In genomic region chr18:76844742-76845477, GRCh38 we compare ENCODE assay signal across 2 cellular contexts.
TF ChIP-seq lines count a peak whose summit lies in the region.

No MANE protein-coding gene starts in this region.

TF ChIP-seq in GM12878, 131 proteins besides CTCF, POLR2A, EP300 and RAD21:
- TF ChIP-seq, protein P1, sequence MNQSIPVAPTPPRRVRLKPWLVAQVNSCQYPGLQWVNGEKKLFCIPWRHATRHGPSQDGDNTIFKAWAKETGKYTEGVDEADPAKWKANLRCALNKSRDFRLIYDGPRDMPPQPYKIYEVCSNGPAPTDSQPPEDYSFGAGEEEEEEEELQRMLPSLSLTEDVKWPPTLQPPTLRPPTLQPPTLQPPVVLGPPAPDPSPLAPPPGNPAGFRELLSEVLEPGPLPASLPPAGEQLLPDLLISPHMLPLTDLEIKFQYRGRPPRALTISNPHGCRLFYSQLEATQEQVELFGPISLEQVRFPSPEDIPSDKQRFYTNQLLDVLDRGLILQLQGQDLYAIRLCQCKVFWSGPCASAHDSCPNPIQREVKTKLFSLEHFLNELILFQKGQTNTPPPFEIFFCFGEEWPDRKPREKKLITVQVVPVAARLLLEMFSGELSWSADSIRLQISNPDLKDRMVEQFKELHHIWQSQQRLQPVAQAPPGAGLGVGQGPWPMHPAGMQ (IDR thresholded peaks at IDR 0.05; ENCODE audit: borderline replicate concordance): no peak
- TF ChIP-seq SMAD5 (IDR thresholded peaks at IDR 0.05; ENCODE audit: low read depth) (no peak), MEF2A (IDR thresholded peaks at IDR 0.05; ENCODE audit: insufficient read depth, low read depth, low read length) (no peak), CEBPB (IDR thresholded peaks at IDR 0.05; ENCODE audit: borderline replicate concordance in 1 of 2, low read depth in 2 of 2, low read length in 2 of 2) (no peak), SREBF1 (IDR thresholded peaks at IDR 0.05; ENCODE audit: low read length) (no peak), ASH2L (IDR thresholded peaks at IDR 0.05; ENCODE audit: borderline replicate concordance, low read depth) (no peak), PML (IDR thresholded peaks at IDR 0.05; ENCODE audit: low read length) (no peak), POLR2AphosphoS5 (IDR thresholded peaks at IDR 0.05; ENCODE audit: low read length) (no peak), BHLHE40 (IDR thresholded peaks at IDR 0.05; ENCODE audit: borderline replicate concordance in 1 of 2, low read depth in 2 of 2, low read length in 1 of 2) (no peak), SP1 (IDR thresholded peaks at IDR 0.05; ENCODE audit: low read depth, low read length) (no peak), ZZZ3 (IDR thresholded peaks at IDR 0.05; ENCODE audit: control insufficient read depth, insufficient read length, low read depth) (no peak), ATF7 (IDR thresholded peaks at IDR 0.05; ENCODE audit: low read depth) (no peak), SREBF2 (IDR thresholded peaks at IDR 0.05; ENCODE audit: low read length) (no peak), PAX5 (IDR thresholded peaks at IDR 0.05; ENCODE audit: borderline replicate concordance, low read depth, low read length) (no peak), CHD4 (IDR thresholded peaks at IDR 0.05) (no peak)
- TF ChIP-seq, protein P2, sequence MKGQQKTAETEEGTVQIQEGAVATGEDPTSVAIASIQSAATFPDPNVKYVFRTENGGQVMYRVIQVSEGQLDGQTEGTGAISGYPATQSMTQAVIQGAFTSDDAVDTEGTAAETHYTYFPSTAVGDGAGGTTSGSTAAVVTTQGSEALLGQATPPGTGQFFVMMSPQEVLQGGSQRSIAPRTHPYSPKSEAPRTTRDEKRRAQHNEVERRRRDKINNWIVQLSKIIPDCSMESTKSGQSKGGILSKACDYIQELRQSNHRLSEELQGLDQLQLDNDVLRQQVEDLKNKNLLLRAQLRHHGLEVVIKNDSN (IDR thresholded peaks at IDR 0.05; ENCODE audit: borderline replicate concordance, extremely low read length, insufficient read depth, low read depth, low read length): no peak
TF ChIP-seq in GM12878: peak in this region for 0.

TF ChIP-seq in HepG2, 621 proteins besides CTCF, POLR2A, EP300 and RAD21:
- no peak for TF ChIP-seq ZBTB7A (CRISPR knock-in tag; IDR thresholded peaks at IDR 0.05)
- no peak for TF ChIP-seq IRF2 (CRISPR knock-in tag; IDR thresholded peaks at IDR 0.05)
- peak; percentile 77 for TF ChIP-seq CEBPB (IDR thresholded peaks at IDR 0.05; ENCODE audit: borderline replicate concordance, low read depth, low read length)
- TF ChIP-seq ZNF598 (CRISPR knock-in tag; IDR thresholded peaks at IDR 0.05; ENCODE audit: borderline replicate concordance): no peak
- TF ChIP-seq, protein P3, sequence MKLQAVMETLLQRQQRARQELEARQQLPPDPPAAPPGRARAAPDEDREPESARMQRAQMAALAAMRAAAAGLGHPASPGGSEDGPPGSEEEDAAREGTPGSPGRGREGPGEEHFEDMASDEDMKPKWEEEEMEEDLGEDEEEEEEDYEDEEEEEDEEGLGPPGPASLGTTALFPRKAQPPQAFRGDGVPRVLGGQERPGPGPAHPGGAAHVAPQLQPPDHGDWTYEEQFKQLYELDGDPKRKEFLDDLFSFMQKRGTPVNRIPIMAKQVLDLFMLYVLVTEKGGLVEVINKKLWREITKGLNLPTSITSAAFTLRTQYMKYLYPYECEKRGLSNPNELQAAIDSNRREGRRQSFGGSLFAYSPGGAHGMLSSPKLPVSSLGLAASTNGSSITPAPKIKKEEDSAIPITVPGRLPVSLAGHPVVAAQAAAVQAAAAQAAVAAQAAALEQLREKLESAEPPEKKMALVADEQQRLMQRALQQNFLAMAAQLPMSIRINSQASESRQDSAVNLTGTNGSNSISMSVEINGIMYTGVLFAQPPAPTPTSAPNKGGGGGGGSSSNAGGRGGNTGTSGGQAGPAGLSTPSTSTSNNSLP (IDR thresholded peaks at IDR 0.05; ENCODE audit: low read depth, low read length): peak; percentile 28; the same call in 1 of the 2 replicates
- no peak for TF ChIP-seq STAT6 (CRISPR knock-in tag; IDR thresholded peaks at IDR 0.05; ENCODE audit: borderline replicate concordance)
- no peak for TF ChIP-seq KLF13 (CRISPR knock-in tag; IDR thresholded peaks at IDR 0.05)
- no peak for TF ChIP-seq POLR2AphosphoS5 (IDR thresholded peaks at IDR 0.05; ENCODE audit: low read depth, low read length)
- peak; percentile 15 for TF ChIP-seq TEAD3 (CRISPR knock-in tag; optimal IDR thresholded peaks at IDR 0.05; ENCODE audit: borderline replicate concordance)
- no peak for TF ChIP-seq NR2C2 (CRISPR knock-in tag; IDR thresholded peaks at IDR 0.05; ENCODE audit: borderline replicate concordance)
- TF ChIP-seq, protein P4, sequence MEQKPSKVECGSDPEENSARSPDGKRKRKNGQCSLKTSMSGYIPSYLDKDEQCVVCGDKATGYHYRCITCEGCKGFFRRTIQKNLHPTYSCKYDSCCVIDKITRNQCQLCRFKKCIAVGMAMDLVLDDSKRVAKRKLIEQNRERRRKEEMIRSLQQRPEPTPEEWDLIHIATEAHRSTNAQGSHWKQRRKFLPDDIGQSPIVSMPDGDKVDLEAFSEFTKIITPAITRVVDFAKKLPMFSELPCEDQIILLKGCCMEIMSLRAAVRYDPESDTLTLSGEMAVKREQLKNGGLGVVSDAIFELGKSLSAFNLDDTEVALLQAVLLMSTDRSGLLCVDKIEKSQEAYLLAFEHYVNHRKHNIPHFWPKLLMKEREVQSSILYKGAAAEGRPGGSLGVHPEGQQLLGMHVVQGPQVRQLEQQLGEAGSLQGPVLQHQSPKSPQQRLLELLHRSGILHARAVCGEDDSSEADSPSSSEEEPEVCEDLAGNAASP (CRISPR knock-in tag; IDR thresholded peaks at IDR 0.05; ENCODE audit: borderline replicate concordance): no peak
- TF ChIP-seq BRF2 (CRISPR knock-in tag; IDR thresholded peaks at IDR 0.05): no peak
- TF ChIP-seq PAXIP1 (CRISPR knock-in tag; conservative IDR thresholded peaks at IDR 0.05): no peak
- no peak for TF ChIP-seq ZBTB38 (CRISPR knock-in tag; IDR thresholded peaks at IDR 0.05)
- no peak for TF ChIP-seq PHF21A (CRISPR knock-in tag; IDR thresholded peaks at IDR 0.05)
- no peak for TF ChIP-seq MLXIP (CRISPR knock-in tag; IDR thresholded peaks at IDR 0.05; ENCODE audit: borderline replicate concordance)
- peak; percentile 66 for TF ChIP-seq CEBPG (CRISPR knock-in tag; IDR thresholded peaks at IDR 0.05)
- TF ChIP-seq, protein P5, sequence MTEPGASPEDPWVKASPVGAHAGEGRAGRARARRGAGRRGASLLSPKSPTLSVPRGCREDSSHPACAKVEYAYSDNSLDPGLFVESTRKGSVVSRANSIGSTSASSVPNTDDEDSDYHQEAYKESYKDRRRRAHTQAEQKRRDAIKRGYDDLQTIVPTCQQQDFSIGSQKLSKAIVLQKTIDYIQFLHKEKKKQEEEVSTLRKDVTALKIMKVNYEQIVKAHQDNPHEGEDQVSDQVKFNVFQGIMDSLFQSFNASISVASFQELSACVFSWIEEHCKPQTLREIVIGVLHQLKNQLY (CRISPR knock-in tag; IDR thresholded peaks at IDR 0.05): no peak
TF ChIP-seq in HepG2: peak in this region for 4.
